ENCODE assay signal across 20 cellular contexts in the genomic region with DNA sequence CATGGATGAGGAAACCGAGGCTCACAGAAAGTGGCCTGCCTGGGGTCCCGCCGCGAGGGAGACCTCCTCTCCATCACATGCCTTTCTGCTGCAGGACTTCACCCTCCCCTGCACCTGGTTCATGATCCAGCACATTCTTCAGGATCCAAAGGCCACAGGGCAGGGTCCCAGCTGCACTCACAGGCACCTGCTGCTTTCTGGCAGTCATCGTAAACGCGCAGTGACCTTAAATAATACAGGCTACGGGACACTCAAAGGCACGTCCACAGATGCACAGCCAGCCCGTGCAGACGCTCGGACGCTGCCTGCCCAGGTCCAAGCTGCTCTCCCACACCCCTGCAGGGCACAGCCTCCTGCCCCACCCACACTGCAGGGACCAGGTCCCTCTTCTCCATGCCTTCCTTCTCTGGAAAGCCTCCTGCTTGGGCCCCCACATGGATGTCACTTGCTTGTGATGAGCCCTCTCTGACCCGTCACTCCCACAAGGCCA. TPM values are rescaled to one million over a fixed set of nuclear protein-coding genes. Genes with fewer than 3 reads are reported as not detected.
DNase-seq lines count a peak whose midpoint lies in the region; ATAC-seq and TF ChIP-seq lines count a peak whose summit lies in the region.
"Had no signal": no experiment of that assay in that cellular context is flagged by ENCODE, and none has a peak within 500 bp of the region (broad histone marks: within the 10 kb centered on the region; RNA-seq: fewer than 3 reads in every experiment).

No MANE protein-coding gene starts in this region.

- H3K36me3 Mint-ChIP-seq in progenitor cell of endocrine pancreas (ENCODE audit: insufficient read depth), result no peaks in the 10 kb centered on the region

- peaks cover 19% of the 10 kb centered on the region for H3K27me3 Mint-ChIP-seq in progenitor cell of endocrine pancreas
- H3K27me3 Mint-ChIP-seq: CD4-positive, alpha-beta T cell had no signal

- TF ChIP-seq CTCF in RWPE2 (IDR thresholded peaks at IDR 0.05; ENCODE audit: poor library complexity, severe bottlenecking) (no peak), progenitor cell of endocrine pancreas (IDR thresholded peaks at IDR 0.05; ENCODE audit: unreplicated experiment) (no peak)

- no peak overlapping the region for H3K4me3 ChIP-seq in RWPE2 (ENCODE audit: severe bottlenecking)

- DNase-seq in COLO668 (lab: John Stamatoyannopoulos, UW; ENCODE audit: unreplicated experiment), result peak; percentile 22
- DNase-seq in RWPE2 (ENCODE audit: low spot score), result no peak
- peak; percentile 60 for DNase-seq in islet precursor cell
- DNase-seq in progenitor cell of endocrine pancreas (ENCODE audit: low spot score, unreplicated experiment), result no peak
- no peak for DNase-seq in NCI-H69 (lab: John Stamatoyannopoulos, UW)
- no peak for DNase-seq in activated CD4-positive, alpha-beta T cell treated with anti-CD3 and anti-CD28 coated beads for 1 hour
- DNase-seq in pons (ENCODE audit: low spot score), result no peak
- DNase-seq: ACHN; activated naive CD4-positive, alpha-beta T cell; brain microvascular endothelial cell; CD4-positive, alpha-beta T cell; effector CD4-positive, alpha-beta T cell; NCI-H1930; NCI-H524 treated with DMSO at 0.1 percent for 48 hours; stimulated activated CD4-positive, alpha-beta T cell treated with anti-CD3 and anti-CD28 coated beads, Interleukin-2, amount 100 ng/mL, for 24 hours had no signal

- H3K4me3 Mint-ChIP-seq in progenitor cell of endocrine pancreas (ENCODE audit: low read depth), result no peak overlapping the region
- H3K4me3 Mint-ChIP-seq: CD4-positive, alpha-beta T cell had no signal

- H3K9me3 ChIP-seq in RWPE2 (ENCODE audit: severe bottlenecking), result no peaks in the 10 kb centered on the region

- peak overlapping the region; percentile 50 for H3K27ac ChIP-seq in RWPE2 (ENCODE audit: poor library complexity, severe bottlenecking)
- H3K27ac ChIP-seq: brain microvascular endothelial cell had no signal

- peaks cover 13% of the 10 kb centered on the region for H3K4me1 Mint-ChIP-seq in progenitor cell of endocrine pancreas (ENCODE audit: low read depth)

- H3K27ac Mint-ChIP-seq in progenitor cell of endocrine pancreas, result peak overlapping the region; percentile 14
- H3K27ac Mint-ChIP-seq: CD4-positive, alpha-beta T cell had no signal

- no peaks in the 10 kb centered on the region for H3K27me3 ChIP-seq in RWPE2 (ENCODE audit: insufficient read depth, poor library complexity, severe bottlenecking)
- H3K27me3 ChIP-seq: brain microvascular endothelial cell had no signal

- peaks cover 20% of the 10 kb centered on the region for H3K4me1 ChIP-seq in RWPE2 (ENCODE audit: insufficient read depth, poor library complexity, severe bottlenecking)

- ATAC-seq in RWPE2 (ENCODE audit: low read depth), result no peak
- no peak for ATAC-seq in GM18502 (IDR thresholded peaks at IDR 0.05; ENCODE audit: poor library complexity, unreplicated experiment)

- no peaks in the 10 kb centered on the region for H3K36me3 ChIP-seq in RWPE2 (ENCODE audit: low read depth)
- H3K36me3 ChIP-seq: brain microvascular endothelial cell had no signal

- H3K9me3 Mint-ChIP-seq in progenitor cell of endocrine pancreas (ENCODE audit: low read depth), result no peaks in the 10 kb centered on the region
- H3K9me3 Mint-ChIP-seq: CD4-positive, alpha-beta T cell had no signal

RNA-seq across cellular contexts. Expression of gene CALML3, which starts 49.9 kb away (rescaled TPM):
- total RNA-seq in progenitor cell of endocrine pancreas, result not detected in 2 replicates
- total RNA-seq: CD4-positive, alpha-beta T cell; HT-29; mesenteric fat pad; osteocyte; temporal lobe had no signal

Comparison
In these comparisons a context has a peak if more than half of its experiments do, and no peak if none do; other contexts are left out.
1. DNase-seq: peak in COLO668 (single experiment) and islet precursor cell (single experiment); none in RWPE2 (single experiment), progenitor cell of endocrine pancreas (single experiment), NCI-H69 (single experiment), activated CD4-positive, alpha-beta T cell treated with anti-CD3 and anti-CD28 coated beads for 1 hour (single experiment) and pons (single experiment).